Comparison of ENCODE assay signal across 8 cellular contexts in genomic region chr1:244863491-244864252, GRCh38. TPM values are rescaled to one million over a fixed set of nuclear protein-coding genes. Genes with fewer than 3 reads are reported as not detected.
DNase-seq lines count a peak whose midpoint lies in the region; ATAC-seq and TF ChIP-seq lines count a peak whose summit lies in the region.

No MANE protein-coding gene starts in this region.

- H3K4me3 ChIP-seq in BE2C (ENCODE audit: low read depth, low read length) = peak overlapping the region; percentile 98
- H3K4me3 ChIP-seq in Jurkat, Clone E6-1 (ENCODE audit: low read length) = peak overlapping the region; percentile 90

- DNase-seq in BE2C (no peak), immature natural killer cell (no peak), hepatic stellate cell (ENCODE audit: low spot score) (no peak), NCI-H187 (lab: John Stamatoyannopoulos, UW) (no peak)
- DNase-seq in Jurkat, Clone E6-1 (ENCODE audit: low read depth, low spot score) = no peak
- peak; percentile 36 for DNase-seq in activated naive CD8-positive, alpha-beta T cell treated with anti-CD3 and anti-CD28 coated beads, Interleukin-2, amount 50 U/mL, for 24 hours
- DNase-seq in stimulated activated CD4-positive, alpha-beta T cell treated with anti-CD3 and anti-CD28 coated beads, Interleukin-1b, Interleukin-23, amount 100 ng/mL, for 4 hours (ENCODE audit: low read depth in 2 of 2) = peak; percentile 32 to 36

- H3K4me1 Mint-ChIP-seq in activated naive CD8-positive, alpha-beta T cell treated with anti-CD3 and anti-CD28 coated beads, Interleukin-2, amount 50 U/mL, for 24 hours = peaks cover 55% of the 10 kb centered on the region
- H3K4me1 Mint-ChIP-seq in immature natural killer cell = peaks cover 52 to 67% of the 10 kb centered on the region in 2 donors

- TF ChIP-seq CTCF in BE2C (IDR thresholded peaks at IDR 0.05; ENCODE audit: low read depth, low read length) = no peak

- peaks cover 7% of the 10 kb centered on the region for H3K4me1 ChIP-seq in BE2C

- peak; percentile 19 for ATAC-seq in GM21526 (IDR thresholded peaks at IDR 0.05; ENCODE audit: low FRiP score, unreplicated experiment)
- no peak for ATAC-seq in activated naive CD8-positive, alpha-beta T cell treated with anti-CD3 and anti-CD28 coated beads, Interleukin-2, amount 50 U/mL, for 24 hours

- H3K36me3 ChIP-seq in BE2C = peaks cover 50% of the 10 kb centered on the region

- no peaks in the 10 kb centered on the region for H3K9me3 ChIP-seq in BE2C

- H3K27me3 Mint-ChIP-seq in activated naive CD8-positive, alpha-beta T cell treated with anti-CD3 and anti-CD28 coated beads, Interleukin-2, amount 50 U/mL, for 24 hours = peaks cover 1% of the 10 kb centered on the region
- H3K27me3 Mint-ChIP-seq in immature natural killer cell (ENCODE audit: low read depth in 3 of 3) = peaks cover 30 to 40% (median 39%) of the 10 kb centered on the region in 3 donors

- no peaks in the 10 kb centered on the region for H3K9me3 Mint-ChIP-seq in activated naive CD8-positive, alpha-beta T cell treated with anti-CD3 and anti-CD28 coated beads, Interleukin-2, amount 50 U/mL, for 24 hours
- no peaks in the 10 kb centered on the region for H3K9me3 Mint-ChIP-seq in immature natural killer cell

- peak overlapping the region; percentile 90 for H3K27ac Mint-ChIP-seq in activated naive CD8-positive, alpha-beta T cell treated with anti-CD3 and anti-CD28 coated beads, Interleukin-2, amount 50 U/mL, for 24 hours
- peak overlapping the region; percentile 95 to 99 (median 98) for H3K27ac Mint-ChIP-seq in immature natural killer cell

- H3K4me3 Mint-ChIP-seq in activated naive CD8-positive, alpha-beta T cell treated with anti-CD3 and anti-CD28 coated beads, Interleukin-2, amount 50 U/mL, for 24 hours = peak overlapping the region; percentile 99
- H3K4me3 Mint-ChIP-seq in immature natural killer cell = peak overlapping the region; percentile 92 to 96 (median 92)

- peaks cover 46% of the 10 kb centered on the region for H3K36me3 Mint-ChIP-seq in activated naive CD8-positive, alpha-beta T cell treated with anti-CD3 and anti-CD28 coated beads, Interleukin-2, amount 50 U/mL, for 24 hours (ENCODE audit: low read depth)
- peaks cover 9 to 19% (median 19%) of the 10 kb centered on the region in 3 donors for H3K36me3 Mint-ChIP-seq in immature natural killer cell

- H3K27me3 ChIP-seq in BE2C = no peaks in the 10 kb centered on the region

RNA-seq across cellular contexts. Expression of gene HNRNPU, which starts 0.7 kb away (rescaled TPM):
- 256 TPM for polyA plus RNA-seq in BE2C (2012; ENCODE audit: insufficient read depth, insufficient read length, low read depth)
- 519 TPM for polyA plus RNA-seq in Jurkat, Clone E6-1 (2012; ENCODE audit: insufficient read depth, insufficient read length)
- polyA plus RNA-seq in immature natural killer cell = 100 to 1,000 TPM; 110 to 398 (median 137) TPM

RNA-seq across cellular contexts. Expression of gene COX20, which starts 28.2 kb away (rescaled TPM):
- 43.4 TPM for polyA plus RNA-seq in BE2C (2012; ENCODE audit: insufficient read depth, insufficient read length, low read depth)
- 64.0 TPM for polyA plus RNA-seq in Jurkat, Clone E6-1 (2012; ENCODE audit: insufficient read depth, insufficient read length)
- polyA plus RNA-seq in immature natural killer cell = 10 to 100 TPM; 41.5 to 57.4 (median 43.8) TPM

Comparison
In these comparisons a context has a peak if more than half of its experiments do, and no peak if none do; other contexts are left out.
1. DNase-seq: peak in activated naive CD8-positive, alpha-beta T cell treated with anti-CD3 and anti-CD28 coated beads, Interleukin-2, amount 50 U/mL, for 24 hours (single experiment) and stimulated activated CD4-positive, alpha-beta T cell treated with anti-CD3 and anti-CD28 coated beads, Interleukin-1b, Interleukin-23, amount 100 ng/mL, for 4 hours (2 of 2); none in BE2C (single experiment), Jurkat, Clone E6-1 (single experiment), immature natural killer cell (0 of 3), hepatic stellate cell (single experiment) and NCI-H187 (0 of 2).